Comparison of ENCODE assay signal across 8 cellular contexts in genomic region chr6:79250107-79250514, GRCh38. TPM values are rescaled to one million over a fixed set of nuclear protein-coding genes. Genes with fewer than 3 reads are reported as not detected.
DNase-seq lines count a peak whose midpoint lies in the region; ATAC-seq lines count a peak whose summit lies in the region.

No MANE protein-coding gene starts in this region.

- DNase-seq in Right ventricle myocardium superior (no peak), cardiac septum (ENCODE audit: low spot score) (no peak), SK-MEL-5 (ENCODE audit: low read depth, low spot score) (peak; percentile 76), dedifferentiated amniotic fluid mesenchymal stem cell (ENCODE audit: extremely low spot score) (no peak), NCI-H1048 (lab: John Stamatoyannopoulos, UW) (no peak), RPMI8226 (no peak)
- no peak for DNase-seq in stimulated activated CD4-positive, alpha-beta T cell treated with anti-CD3 and anti-CD28 coated beads, Interleukin-1b, Interleukin-23, amount 100 ng/mL, for 48 hours

- in situ Hi-C loops in SK-MEL-5 (cut with HindIII; ENCODE audit: low pct_unique_long_range_greater_than_20kb, low sequenced_read_pairs), result no loop called here

- peak; percentile 62 for ATAC-seq in Right ventricle myocardium superior (ENCODE audit: poor library complexity)
- peak; percentile 79 for ATAC-seq in HG02798 (IDR thresholded peaks at IDR 0.05; ENCODE audit: poor library complexity, unreplicated experiment)

- intact Hi-C loops in Right ventricle myocardium superior (cut with DNase I), result no loop called here
- intact Hi-C loops in cardiac septum (cut with DNase I), result no loop called here

RNA-seq across cellular contexts. Expression of gene HMGN3, which starts 15.6 kb away (rescaled TPM):
- total RNA-seq in Right ventricle myocardium superior (148 TPM), cardiac septum (98.1 TPM)
- total RNA-seq in SK-MEL-5 (2014; rRNA removed; shearing (Covaris generic)), result 86.4 and 87.5 TPM in 2 replicates
- polyA plus RNA-seq in SK-MEL-5 (2015; cell fraction: cytosol; rRNA removed), result 50.8 and 70.3 TPM in 2 replicates
- 50.0 and 66.1 TPM in 2 replicates for polyA plus RNA-seq in SK-MEL-5 (2015; cell fraction: nucleus; rRNA removed)
